Comparison of ENCODE assay signal across 27 cellular contexts in the genomic region with DNA sequence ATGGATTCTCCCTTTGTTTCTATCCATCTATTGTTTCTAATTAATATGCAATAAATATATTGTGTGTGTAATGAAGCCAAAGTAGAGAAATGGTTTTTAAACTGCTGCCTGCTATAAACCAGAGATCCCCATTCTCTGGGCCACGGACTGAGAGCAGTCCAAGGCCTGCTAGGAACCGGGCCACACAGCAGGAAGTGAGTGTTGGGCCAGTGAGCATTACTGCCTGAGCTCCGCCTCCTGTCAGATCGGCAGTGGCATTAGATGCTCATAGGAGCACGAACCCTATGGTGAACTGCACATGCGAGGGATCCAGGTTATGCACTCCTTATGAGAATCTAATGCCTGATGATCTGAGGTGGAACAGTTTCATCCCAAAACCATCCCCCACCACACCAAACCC.
DNase-seq lines count a peak whose midpoint lies in the region; ATAC-seq and TF ChIP-seq lines count a peak whose summit lies in the region.
"Had no signal": no experiment of that assay in that cellular context is flagged by ENCODE, and none has a peak within 500 bp of the region (broad histone marks: within the 10 kb centered on the region; RNA-seq: fewer than 3 reads in every experiment).

No MANE protein-coding gene starts in this region.

- no peak overlapping the region for H3K9ac ChIP-seq in fibroblast of lung (ENCODE audit: insufficient read depth, low read length)
- H3K9ac ChIP-seq in skeletal muscle satellite cell (ENCODE audit: low read depth, low read length) = peak overlapping the region; percentile 69

- H3K36me3 ChIP-seq in RWPE2 (ENCODE audit: low read depth) = no peaks in the 10 kb centered on the region
- no peaks in the 10 kb centered on the region for H3K36me3 ChIP-seq in fibroblast of lung (ENCODE audit: control insufficient read depth, insufficient read depth, low read length)
- no peaks in the 10 kb centered on the region for H3K36me3 ChIP-seq in skeletal muscle satellite cell (ENCODE audit: insufficient read depth, low read length)
- no peaks in the 10 kb centered on the region for H3K36me3 ChIP-seq in prostate gland
- H3K36me3 ChIP-seq: esophagus squamous epithelium, heart right ventricle, Peyer's patch, sigmoid colon had no signal

- intact Hi-C loops in prostate gland (cut with DNase I) = no loop called here

- H3K4me3 ChIP-seq in RWPE2 (ENCODE audit: severe bottlenecking) (no peak overlapping the region), fibroblast of lung (replicated peaks in 1 of 4; ENCODE audit: control extremely low read depth in 1 of 4, insufficient read depth in 1 of 4, low read depth in 3 of 4, low read length in 4 of 4) (no peak overlapping the region), skeletal muscle satellite cell (ENCODE audit: low read length) (no peak overlapping the region), prostate gland (no peak overlapping the region)
- H3K4me3 ChIP-seq: esophagus squamous epithelium, heart right ventricle, lung, mucosa of descending colon, Peyer's patch, sigmoid colon had no signal

- TF ChIP-seq POLR2A in prostate gland (IDR thresholded peaks at IDR 0.05) = no peak

- H3K27me3 ChIP-seq in RWPE2 (ENCODE audit: insufficient read depth, poor library complexity, severe bottlenecking) (no peaks in the 10 kb centered on the region), fibroblast of lung (ENCODE audit: control insufficient read depth, insufficient read depth, low read length) (no peaks in the 10 kb centered on the region), skeletal muscle satellite cell (ENCODE audit: control insufficient read depth, insufficient read depth, low read length) (no peaks in the 10 kb centered on the region), prostate gland (replicated peaks; ENCODE audit: insufficient read depth) (no peaks in the 10 kb centered on the region)
- H3K27me3 ChIP-seq: heart right ventricle, Peyer's patch, sigmoid colon had no signal

- DNase-seq in HCEC 1CT = peak; percentile 56
- no peak for DNase-seq in RWPE2 (ENCODE audit: low spot score)
- no peak for DNase-seq in fibroblast of lung (ENCODE audit: low read depth in 2 of 2)
- DNase-seq in prostate gland (ENCODE audit: low spot score) = no peak
- DNase-seq in COLO829 (ENCODE audit: low spot score) = no peak
- DNase-seq: activated B cell treated with CpG ODN at 0.5 μM for 24 hours; activated CD4-positive, alpha-beta T cell treated with anti-CD3 and anti-CD28 coated beads, Interleukin-2, amount 10 ng/mL, durations not matched to agents 7 days and 5 days; activated gamma-delta T cell; activated T-cell treated with anti-CD3 and anti-CD28 coated beads, Interleukin-2, amount 50 U/mL, for 24 hours; central memory CD4-positive, alpha-beta T cell; esophagus squamous epithelium; heart right ventricle; Karpas-422; kidney glomerular epithelial cell; mucosa of descending colon; NCI-H146; NCI-H345; NCI-H69; occipital lobe; Peyer's patch; sigmoid colon; stimulated activated naive B cell treated with anti-CD40 and anti-IgM and Interleukin-4, amounts not matched to agents 10 μg/mL and 1 μg/mL and 100 μg/mL, for 72 hours had no signal

- H2AFZ ChIP-seq in fibroblast of lung (ENCODE audit: low read length) = no peak overlapping the region

- H3K79me2 ChIP-seq in fibroblast of lung (ENCODE audit: control insufficient read depth, insufficient read depth, low read length) = no peaks in the 10 kb centered on the region

- WGBS in prostate gland = 81% methylated on average over 6 of the region's 6 CpGs

- no peaks in the 10 kb centered on the region for H4K20me1 ChIP-seq in fibroblast of lung (ENCODE audit: control insufficient read depth, extremely low read depth, insufficient read depth, low read length)

- H3K9me3 ChIP-seq in RWPE2 (ENCODE audit: severe bottlenecking) (no peaks in the 10 kb centered on the region), fibroblast of lung (ENCODE audit: control insufficient read depth, insufficient read depth, low read depth, low read length) (no peaks in the 10 kb centered on the region), skeletal muscle satellite cell (replicated peaks; ENCODE audit: low read length) (no peaks in the 10 kb centered on the region), prostate gland (no peaks in the 10 kb centered on the region)
- H3K9me3 ChIP-seq: esophagus squamous epithelium, mucosa of descending colon, Peyer's patch had no signal

- H3K4me2 ChIP-seq in fibroblast of lung (ENCODE audit: extremely low read depth, insufficient read depth, low read length) (no peak overlapping the region), skeletal muscle satellite cell (ENCODE audit: low read length) (no peak overlapping the region)

- peak; percentile 23; the same call in 1 of the 3 replicates for ATAC-seq in RWPE2 (ENCODE audit: low read depth)
- ATAC-seq in HG03025 (IDR thresholded peaks at IDR 0.05; ENCODE audit: low FRiP score, unreplicated experiment) = no peak
- ATAC-seq in GM18520 (IDR thresholded peaks at IDR 0.05; ENCODE audit: unreplicated experiment) = no peak
- ATAC-seq: heart right ventricle; natural killer cell treated with Interleukin-12 subunit alpha and Interleukin-12 subunit beta and Interleukin-15 and Interleukin-18, amount 100 ng/mL, for 72 hours; stimulated activated naive B cell treated with anti-CD40 and anti-IgM and Interleukin-4, amounts not matched to agents 10 μg/mL and 1 μg/mL and 100 μg/mL, for 72 hours had no signal

- H3K4me1 ChIP-seq in RWPE2 (ENCODE audit: insufficient read depth, poor library complexity, severe bottlenecking) (peaks cover 26% of the 10 kb centered on the region), fibroblast of lung (ENCODE audit: control insufficient read depth, extremely low read depth, insufficient read depth, low read length) (peaks cover 2% of the 10 kb centered on the region), skeletal muscle satellite cell (ENCODE audit: control insufficient read depth, insufficient read depth, low read length) (peaks cover 44% of the 10 kb centered on the region), prostate gland (replicated peaks) (no peaks in the 10 kb centered on the region)
- H3K4me1 ChIP-seq: esophagus squamous epithelium, sigmoid colon had no signal

- H3K27ac ChIP-seq in RWPE2 (ENCODE audit: poor library complexity, severe bottlenecking) (peak overlapping the region; percentile 87), fibroblast of lung (ENCODE audit: insufficient read depth, low read length) (peak overlapping the region; percentile 55), prostate gland (no peak overlapping the region)
- H3K27ac ChIP-seq: esophagus squamous epithelium, heart right ventricle, sigmoid colon had no signal

- no peak for TF ChIP-seq CTCF in RWPE2 (IDR thresholded peaks at IDR 0.05; ENCODE audit: poor library complexity, severe bottlenecking)
- TF ChIP-seq CTCF in fibroblast of lung (conservative IDR thresholded peaks at IDR 0.05 in 1 of 2, IDR thresholded peaks at IDR 0.05 in 1 of 2; ENCODE audit: low read depth in 1 of 2, low read length in 2 of 2) = no peak
- TF ChIP-seq CTCF in prostate gland (IDR thresholded peaks at IDR 0.05) = no peak

Comparison
In these comparisons a context has a peak if more than half of its experiments do, and no peak if none do; other contexts are left out.
1. H3K27ac ChIP-seq: peak in RWPE2 (single experiment) and fibroblast of lung (single experiment); none in prostate gland (0 of 2).